30 cellular contexts compared by ENCODE assay signal in genomic region chr1:10407201-10407600, GRCh38. TPM values are rescaled to one million over a fixed set of nuclear protein-coding genes. Genes with fewer than 3 reads are reported as not detected.
"Had no signal": no experiment of that assay in that cellular context is flagged by ENCODE, and none has a peak within 500 bp of the region (broad histone marks: within the 10 kb centered on the region; RNA-seq: fewer than 3 reads in every experiment).

No MANE protein-coding gene starts in this region.

- ATAC-seq: activated naive CD8-positive, alpha-beta T cell treated with anti-CD3 and anti-CD28 coated beads, Interleukin-2, amount 50 U/mL, for 24 hours; activated T-cell treated with anti-CD3 and anti-CD28 coated beads, Interleukin-2, amount 50 U/mL, for 4 hours; Panc1 had no signal

- DNase-seq: activated B cell treated with CpG ODN at 0.5 μM for 24 hours; activated CD4-positive, alpha-beta memory T cell treated with anti-CD3 and anti-CD28 coated beads for 36 hours; activated CD4-positive, alpha-beta T cell treated with anti-CD3 and anti-CD28 coated beads for 4 hours; activated CD4-positive, alpha-beta T cell treated with anti-CD3 and anti-CD28 coated beads, Interleukin-2, amount 50 U/mL, for 1 hour; activated CD4-positive, CD25-positive, alpha-beta regulatory T cell treated with anti-CD3 and anti-CD28 coated beads, Interleukin-2, amount 50 U/mL, for 72 hours; activated CD8-positive, alpha-beta memory T cell treated with anti-CD3 and anti-CD28 coated beads, Interleukin-2, amount 50 U/mL, for 4 hours; activated effector memory CD4-positive, alpha-beta T cell treated with Interleukin-2 at 50 U/mL for 16 hours; activated naive CD4-positive, alpha-beta T cell treated with anti-CD3 and anti-CD28 coated beads, Interleukin-2, amount 10 ng/mL, durations not matched to agents 7 days and 5 days; activated naive CD8-positive, alpha-beta T cell treated with anti-CD3 and anti-CD28 coated beads, Interleukin-2, amount 50 U/mL, for 24 hours; activated T-cell treated with anti-CD3 and anti-CD28 coated beads for 4 hours; activated T-cell treated with anti-CD3 and anti-CD28 coated beads, Interleukin-2, amount 50 U/mL, for 4 hours; anterior cingulate cortex; central memory CD4-positive, alpha-beta T cell; Kasumi-1; MG63; NCI-H1092; NCI-H1436 treated with DMSO at 0.1 percent for 48 hours; NCI-H1694 treated with DMSO at 0.1 percent for 48 hours; NCI-H2029; NCI-H345; NCI-H524 treated with DMSO at 0.1 percent for 48 hours; SHP77; SJCRH30 had no signal

- H3K27ac ChIP-seq: SJCRH30, SK-N-MC had no signal

- H3K27me3 ChIP-seq: MG63, SJCRH30 had no signal

- H3K4me1 Mint-ChIP-seq: activated B cell treated with CpG ODN at 0.5 μM for 24 hours, brain had no signal

- H3K27ac Mint-ChIP-seq: activated B cell treated with CpG ODN at 0.5 μM for 24 hours; activated CD4-positive, alpha-beta memory T cell treated with anti-CD3 and anti-CD28 coated beads for 36 hours; activated naive CD4-positive, alpha-beta T cell treated with anti-CD3 and anti-CD28 coated beads, Interleukin-2, amount 10 ng/mL, durations not matched to agents 7 days and 5 days; activated naive CD8-positive, alpha-beta T cell; activated naive CD8-positive, alpha-beta T cell treated with anti-CD3 and anti-CD28 coated beads, Interleukin-2, amount 50 U/mL, for 24 hours had no signal

- H3K4me3 ChIP-seq: MG63, SJCRH30, SK-N-MC had no signal

- FAIRE-seq: TTC549 had no signal

- H3K9me3 Mint-ChIP-seq: activated B cell treated with CpG ODN at 0.5 μM for 24 hours; activated CD4-positive, alpha-beta memory T cell treated with anti-CD3 and anti-CD28 coated beads for 36 hours; activated naive CD4-positive, alpha-beta T cell treated with anti-CD3 and anti-CD28 coated beads, Interleukin-2, amount 10 ng/mL, durations not matched to agents 7 days and 5 days; activated naive CD8-positive, alpha-beta T cell treated with anti-CD3 and anti-CD28 coated beads, Interleukin-2, amount 50 U/mL, for 24 hours; activated T-cell treated with anti-CD3 and anti-CD28 coated beads, Interleukin-2, amount 50 U/mL, for 4 hours; brain had no signal

- H3K27me3 Mint-ChIP-seq: activated B cell treated with CpG ODN at 0.5 μM for 24 hours; activated CD4-positive, alpha-beta memory T cell treated with anti-CD3 and anti-CD28 coated beads for 36 hours; activated naive CD4-positive, alpha-beta T cell treated with anti-CD3 and anti-CD28 coated beads, Interleukin-2, amount 10 ng/mL, durations not matched to agents 7 days and 5 days; activated naive CD8-positive, alpha-beta T cell; activated naive CD8-positive, alpha-beta T cell treated with anti-CD3 and anti-CD28 coated beads, Interleukin-2, amount 50 U/mL, for 24 hours had no signal

- H3K9me3 ChIP-seq: MG63, SJCRH30 had no signal

- H3K4me3 Mint-ChIP-seq: activated B cell treated with CpG ODN at 0.5 μM for 24 hours; activated CD4-positive, alpha-beta memory T cell treated with anti-CD3 and anti-CD28 coated beads for 36 hours; activated naive CD4-positive, alpha-beta T cell treated with anti-CD3 and anti-CD28 coated beads, Interleukin-2, amount 10 ng/mL, durations not matched to agents 7 days and 5 days; activated naive CD8-positive, alpha-beta T cell; activated naive CD8-positive, alpha-beta T cell treated with anti-CD3 and anti-CD28 coated beads, Interleukin-2, amount 50 U/mL, for 24 hours; activated T-cell treated with anti-CD3 and anti-CD28 coated beads, Interleukin-2, amount 50 U/mL, for 4 hours; brain had no signal

RNA-seq across cellular contexts. Expression of gene CORT, which starts 42.6 kb away (rescaled TPM):
- total RNA-seq: RPMI7951; T-helper 1 cell treated with Interleukin-12 subunit alpha and Interleukin-12 subunit beta and Interleukin-4 antibody, amounts not matched to agents 30 ng/mL and 1 ng/mL, for 36 hours had no signal
